In genomic region chr4:13415068-13415785, GRCh38 we compare ENCODE assay signal across 15 cellular contexts.
DNase-seq lines count a peak whose midpoint lies in the region; ATAC-seq and TF ChIP-seq lines count a peak whose summit lies in the region.
"Had no signal": no experiment of that assay in that cellular context is flagged by ENCODE, and none has a peak within 500 bp of the region (broad histone marks: within the 10 kb centered on the region; RNA-seq: fewer than 3 reads in every experiment).

No MANE protein-coding gene starts in this region.

- intact Hi-C loops in left ventricle myocardium superior (cut with micrococcal nuclease) (no loop called here), aorta (cut with DNase I) (no loop called here), transverse colon (cut with DNase I; ENCODE audit: low total_unique reads) (no loop called here)

- H3K4me3 ChIP-seq in aorta (ENCODE audit: low read length in 2 of 2) (no peak overlapping the region), brain microvascular endothelial cell (ENCODE audit: low read depth, low read length) (no peak overlapping the region), transverse colon (no peak overlapping the region)
- H3K4me3 ChIP-seq: Peyer's patch had no signal

- ATAC-seq in stimulated activated naive CD8-positive, alpha-beta T cell treated with anti-CD3 and anti-CD28 coated beads, Interleukin-15, Interleukin-2, amounts not matched to agents 100 U/mL and 50 U/mL, for 24 hours: no peak
- ATAC-seq in left ventricle myocardium superior (peak; percentile 84), aorta (ENCODE audit: low FRiP score) (peak; percentile 57)

- peaks cover 10% of the 10 kb centered on the region for H3K4me1 Mint-ChIP-seq in stimulated activated naive CD8-positive, alpha-beta T cell treated with anti-CD3 and anti-CD28 coated beads, Interleukin-15, Interleukin-2, amounts not matched to agents 100 ng/mL and 50 ng/mL, for 24 hours (ENCODE audit: low read depth)
- peaks cover 19% of the 10 kb centered on the region for H3K4me1 Mint-ChIP-seq in chondrocyte (ENCODE audit: low read depth)

- no peaks in the 10 kb centered on the region for H3K9me3 ChIP-seq in aorta (ENCODE audit: control insufficient read depth, low read length)
- peaks cover 0 to 2% of the 10 kb centered on the region in 2 donors for H3K9me3 ChIP-seq in transverse colon
- H3K9me3 ChIP-seq: Peyer's patch had no signal

- H3K27ac ChIP-seq in aorta (ENCODE audit: low read depth in 1 of 2, low read length in 2 of 2) (no peak overlapping the region), brain microvascular endothelial cell (no peak overlapping the region), transverse colon (no peak overlapping the region)
- H3K27ac ChIP-seq: C4-2B, Peyer's patch had no signal

- no peak for DNase-seq in stimulated activated naive CD8-positive, alpha-beta T cell treated with anti-CD3 and anti-CD28 coated beads, Interleukin-15, Interleukin-2, amounts not matched to agents 100 U/mL and 50 U/mL, for 24 hours
- peak; percentile 72 for DNase-seq in chondrocyte (ENCODE audit: low spot score)
- peak; percentile 57 for DNase-seq in left ventricle myocardium superior
- peak in 1 of 2 donors; percentile 72 for DNase-seq in aorta
- DNase-seq in brain microvascular endothelial cell: no peak
- no peak for DNase-seq in H4 (ENCODE audit: low spot score)
- no peak for DNase-seq in transverse colon
- DNase-seq: Karpas-422, NCI-H1417 treated with DMSO at 0.1 percent for 48 hours, NCI-H2029, NCI-H2171 treated with DMSO at 0.1 percent for 48 hours, NCI-H82, Peyer's patch had no signal

- 79 to 80% methylated on average over 29 to 32 of the region's 32 CpGs for WGBS in aorta, 2 donors
- 92% methylated on average over 28 of the region's 32 CpGs; no CpG with 5 or more reads in 1 of the 2 donors for WGBS in transverse colon (ENCODE audit: low coverage in 1 of 2), 2 donors

- no peaks in the 10 kb centered on the region for H3K27me3 Mint-ChIP-seq in stimulated activated naive CD8-positive, alpha-beta T cell treated with anti-CD3 and anti-CD28 coated beads, Interleukin-15, Interleukin-2, amounts not matched to agents 100 ng/mL and 50 ng/mL, for 24 hours
- no peaks in the 10 kb centered on the region for H3K27me3 Mint-ChIP-seq in chondrocyte (ENCODE audit: low read depth)

- in situ Hi-C loops in brain microvascular endothelial cell (cut with HindIII; ENCODE audit: low pct_ligation_motif_present, low sequenced_read_pairs): no loop called here
- in situ Hi-C loops in transverse colon (cut with MboI; ENCODE audit: low pct_ligation_motif_present in 1 of 4, low pct_unique_long_range_greater_than_20kb in 1 of 4, low sequenced_read_pairs in 3 of 4): no loop called here

- TF ChIP-seq CTCF in chondrocyte (IDR thresholded peaks at IDR 0.05): no peak
- TF ChIP-seq CTCF in brain microvascular endothelial cell (IDR thresholded peaks at IDR 0.05; ENCODE audit: low read depth, low read length, missing control alignments): no peak
- TF ChIP-seq CTCF in transverse colon (IDR thresholded peaks at IDR 0.05): no peak

- peaks cover 20% of the 10 kb centered on the region for H3K9me3 Mint-ChIP-seq in stimulated activated naive CD8-positive, alpha-beta T cell treated with anti-CD3 and anti-CD28 coated beads, Interleukin-15, Interleukin-2, amounts not matched to agents 100 ng/mL and 50 ng/mL, for 24 hours
- peaks cover 23% of the 10 kb centered on the region for H3K9me3 Mint-ChIP-seq in chondrocyte (ENCODE audit: low read depth)

- H3K4me1 ChIP-seq in aorta (ENCODE audit: control insufficient read depth in 1 of 2, insufficient read depth in 2 of 2, low read length in 2 of 2) (peaks cover 0 to 4% of the 10 kb centered on the region in 2 donors), transverse colon (peaks cover 0 to 13% (median 4%) of the 10 kb centered on the region in 4 donors)
- H3K4me1 ChIP-seq: Peyer's patch had no signal

- no peak overlapping the region for H3K4me3 Mint-ChIP-seq in stimulated activated naive CD8-positive, alpha-beta T cell treated with anti-CD3 and anti-CD28 coated beads, Interleukin-15, Interleukin-2, amounts not matched to agents 100 ng/mL and 50 ng/mL, for 24 hours
- no peak overlapping the region for H3K4me3 Mint-ChIP-seq in chondrocyte (ENCODE audit: unreplicated experiment)

- H3K27me3 ChIP-seq in aorta (ENCODE audit: control insufficient read depth in 1 of 2, insufficient read depth in 2 of 2, low read length in 1 of 2) (no peaks in the 10 kb centered on the region), brain microvascular endothelial cell (replicated peaks) (no peaks in the 10 kb centered on the region), transverse colon (no peaks in the 10 kb centered on the region)
- H3K27me3 ChIP-seq: Peyer's patch had no signal

- TF ChIP-seq EP300 in transverse colon (IDR thresholded peaks at IDR 0.05; ENCODE audit: low read depth): no peak

- peaks cover 40% of the 10 kb centered on the region for H3K36me3 Mint-ChIP-seq in stimulated activated naive CD8-positive, alpha-beta T cell treated with anti-CD3 and anti-CD28 coated beads, Interleukin-15, Interleukin-2, amounts not matched to agents 100 ng/mL and 50 ng/mL, for 24 hours (ENCODE audit: low read depth)
- H3K36me3 Mint-ChIP-seq in chondrocyte (ENCODE audit: low read depth): peaks cover 22% of the 10 kb centered on the region

- H3K36me3 ChIP-seq in aorta (ENCODE audit: control insufficient read depth in 1 of 2, insufficient read depth in 2 of 2, low read length in 1 of 2): no peaks in the 10 kb centered on the region
- no peaks in the 10 kb centered on the region for H3K36me3 ChIP-seq in brain microvascular endothelial cell (replicated peaks)
- no peaks in the 10 kb centered on the region for H3K36me3 ChIP-seq in transverse colon
- H3K36me3 ChIP-seq: Peyer's patch had no signal

- H3K27ac Mint-ChIP-seq in stimulated activated naive CD8-positive, alpha-beta T cell treated with anti-CD3 and anti-CD28 coated beads, Interleukin-15, Interleukin-2, amounts not matched to agents 100 ng/mL and 50 ng/mL, for 24 hours: peak overlapping the region; percentile 21
- H3K27ac Mint-ChIP-seq in chondrocyte (ENCODE audit: unreplicated experiment): no peak overlapping the region

- no peak for TF ChIP-seq POLR2A in transverse colon (IDR thresholded peaks at IDR 0.05)

Comparison
In these comparisons a context has a peak if more than half of its experiments do, and no peak if none do; other contexts are left out.
1. DNase-seq: peak in chondrocyte (single experiment) and left ventricle myocardium superior (single experiment); none in stimulated activated naive CD8-positive, alpha-beta T cell treated with anti-CD3 and anti-CD28 coated beads, Interleukin-15, Interleukin-2, amounts not matched to agents 100 U/mL and 50 U/mL, for 24 hours (single experiment), brain microvascular endothelial cell (single experiment), H4 (single experiment) and transverse colon (single experiment).